ENCODE assay signal across 3 cellular contexts in the genomic region with DNA sequence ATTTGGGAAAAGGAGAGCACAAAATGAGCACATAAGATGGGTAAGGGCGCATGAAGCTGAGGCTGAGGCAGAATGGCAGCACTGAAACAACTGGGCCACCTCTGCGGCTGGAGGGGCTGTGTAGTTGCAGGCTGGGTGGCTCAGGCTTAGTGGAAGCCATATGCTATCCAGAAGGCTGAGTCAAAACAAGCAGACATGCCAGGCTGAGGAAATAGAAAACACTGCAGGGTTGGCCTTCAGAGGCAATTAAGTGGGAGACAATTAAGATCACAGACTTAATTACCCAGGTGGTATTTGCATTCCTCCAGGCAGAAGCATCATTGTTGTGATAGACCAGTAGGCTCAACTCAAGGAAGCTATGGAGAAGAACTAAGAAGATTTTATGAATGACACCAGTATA.
TF ChIP-seq lines count a peak whose summit lies in the region.

No MANE protein-coding gene starts in this region.

TF ChIP-seq in SK-N-SH, 30 proteins besides CTCF, POLR2A, EP300 and RAD21:
- TF ChIP-seq NRF1 (IDR thresholded peaks at IDR 0.05; ENCODE audit: low read depth, low read length) (no peak), FOXJ3 (CRISPR knock-in tag; IDR thresholded peaks at IDR 0.05) (no peak), YY1 (IDR thresholded peaks at IDR 0.05; ENCODE audit: low read depth) (no peak), RCOR1 (IDR thresholded peaks at IDR 0.05; ENCODE audit: low read length) (no peak), TCF12 (IDR thresholded peaks at IDR 0.05) (no peak), FOSL2 (IDR thresholded peaks at IDR 0.05; ENCODE audit: borderline replicate concordance, low read depth) (no peak)
TF ChIP-seq in SK-N-SH: peak in this region for 0.

TF ChIP-seq in SK-N-SH treated with all-trans-retinoic acid at 6 μM for 48 hours, 23 proteins besides CTCF, POLR2A, EP300 and RAD21:
- TF ChIP-seq CREB5 (CRISPR knock-in tag; IDR thresholded peaks at IDR 0.05; ENCODE audit: low read depth) (no peak), ZNF70 (CRISPR knock-in tag; IDR thresholded peaks at IDR 0.05) (no peak), ZFP30 (CRISPR knock-in tag; IDR thresholded peaks at IDR 0.05) (no peak), CSDC2 (CRISPR knock-in tag; IDR thresholded peaks at IDR 0.05) (no peak), ZNF8 (CRISPR knock-in tag; IDR thresholded peaks at IDR 0.05) (no peak), ESRRG (CRISPR knock-in tag; IDR thresholded peaks at IDR 0.05) (no peak), ISL1 (CRISPR knock-in tag; IDR thresholded peaks at IDR 0.05) (no peak), SNAI2 (CRISPR knock-in tag; IDR thresholded peaks at IDR 0.05) (no peak), TOX (CRISPR knock-in tag; IDR thresholded peaks at IDR 0.05; ENCODE audit: borderline replicate concordance) (no peak), BACH2 (CRISPR knock-in tag; IDR thresholded peaks at IDR 0.05; ENCODE audit: borderline replicate concordance) (no peak), ZFP3 (CRISPR knock-in tag; IDR thresholded peaks at IDR 0.05) (no peak)

TF ChIP-seq in K562, 482 proteins besides CTCF, POLR2A, EP300 and RAD21:
- TF ChIP-seq ZNF518B (CRISPR knock-in tag; IDR thresholded peaks at IDR 0.05) (no peak), CBX2 (IDR thresholded peaks at IDR 0.05; ENCODE audit: insufficient read depth, low read length, poor library complexity, severe bottlenecking) (no peak), MBD2 (IDR thresholded peaks at IDR 0.05; ENCODE audit: borderline replicate concordance, low read depth) (no peak), ESRRA (IDR thresholded peaks at IDR 0.05; ENCODE audit: borderline replicate concordance, low read depth) (no peak), EZH2 (IDR thresholded peaks at IDR 0.05; ENCODE audit: borderline replicate concordance, low read depth, low read length) (no peak), ZNF57 (CRISPR knock-in tag; IDR thresholded peaks at IDR 0.05) (no peak), SAP30 (IDR thresholded peaks at IDR 0.05; ENCODE audit: borderline replicate concordance, insufficient read depth, low read depth, low read length, poor library complexity, severe bottlenecking) (no peak), ZBTB12 (CRISPR knock-in tag; IDR thresholded peaks at IDR 0.05) (no peak), LEF1 (IDR thresholded peaks at IDR 0.05) (no peak), CBX1 (IDR thresholded peaks at IDR 0.05; ENCODE audit: low read depth) (no peak), ATF1 (CRISPR knock-in tag; IDR thresholded peaks at IDR 0.05) (no peak), ATF1 (tag; IDR thresholded peaks at IDR 0.05) (no peak), FIP1L1 (IDR thresholded peaks at IDR 0.05; ENCODE audit: low read depth, low read length, poor library complexity, severe bottlenecking) (no peak), MAFG (tag; conservative IDR thresholded peaks at IDR 0.05) (no peak), HDAC6 (IDR thresholded peaks at IDR 0.05; ENCODE audit: low read depth, low read length) (no peak), TRIM25 (IDR thresholded peaks at IDR 0.05; ENCODE audit: borderline replicate concordance) (no peak)
- TF ChIP-seq, protein P1, sequence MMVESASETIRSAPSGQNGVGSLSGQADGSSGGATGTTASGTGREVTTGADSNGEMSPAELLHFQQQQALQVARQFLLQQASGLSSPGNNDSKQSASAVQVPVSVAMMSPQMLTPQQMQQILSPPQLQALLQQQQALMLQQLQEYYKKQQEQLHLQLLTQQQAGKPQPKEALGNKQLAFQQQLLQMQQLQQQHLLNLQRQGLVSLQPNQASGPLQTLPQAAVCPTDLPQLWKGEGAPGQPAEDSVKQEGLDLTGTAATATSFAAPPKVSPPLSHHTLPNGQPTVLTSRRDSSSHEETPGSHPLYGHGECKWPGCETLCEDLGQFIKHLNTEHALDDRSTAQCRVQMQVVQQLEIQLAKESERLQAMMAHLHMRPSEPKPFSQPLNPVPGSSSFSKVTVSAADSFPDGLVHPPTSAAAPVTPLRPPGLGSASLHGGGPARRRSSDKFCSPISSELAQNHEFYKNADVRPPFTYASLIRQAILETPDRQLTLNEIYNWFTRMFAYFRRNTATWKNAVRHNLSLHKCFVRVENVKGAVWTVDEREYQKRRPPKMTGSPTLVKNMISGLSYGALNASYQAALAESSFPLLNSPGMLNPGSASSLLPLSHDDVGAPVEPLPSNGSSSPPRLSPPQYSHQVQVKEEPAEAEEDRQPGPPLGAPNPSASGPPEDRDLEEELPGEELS (CRISPR knock-in tag; IDR thresholded peaks at IDR 0.05; ENCODE audit: borderline replicate concordance) = no peak
- TF ChIP-seq, protein P2, sequence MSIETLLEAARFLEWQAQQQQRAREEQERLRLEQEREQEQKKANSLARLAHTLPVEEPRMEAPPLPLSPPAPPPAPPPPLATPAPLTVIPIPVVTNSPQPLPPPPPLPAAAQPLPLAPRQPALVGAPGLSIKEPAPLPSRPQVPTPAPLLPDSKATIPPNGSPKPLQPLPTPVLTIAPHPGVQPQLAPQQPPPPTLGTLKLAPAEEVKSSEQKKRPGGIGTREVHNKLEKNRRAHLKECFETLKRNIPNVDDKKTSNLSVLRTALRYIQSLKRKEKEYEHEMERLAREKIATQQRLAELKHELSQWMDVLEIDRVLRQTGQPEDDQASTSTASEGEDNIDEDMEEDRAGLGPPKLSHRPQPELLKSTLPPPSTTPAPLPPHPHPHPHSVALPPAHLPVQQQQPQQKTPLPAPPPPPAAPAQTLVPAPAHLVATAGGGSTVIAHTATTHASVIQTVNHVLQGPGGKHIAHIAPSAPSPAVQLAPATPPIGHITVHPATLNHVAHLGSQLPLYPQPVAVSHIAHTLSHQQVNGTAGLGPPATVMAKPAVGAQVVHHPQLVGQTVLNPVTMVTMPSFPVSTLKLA (conservative IDR thresholded peaks at IDR 0.05) = no peak
- TF ChIP-seq, protein P3, sequence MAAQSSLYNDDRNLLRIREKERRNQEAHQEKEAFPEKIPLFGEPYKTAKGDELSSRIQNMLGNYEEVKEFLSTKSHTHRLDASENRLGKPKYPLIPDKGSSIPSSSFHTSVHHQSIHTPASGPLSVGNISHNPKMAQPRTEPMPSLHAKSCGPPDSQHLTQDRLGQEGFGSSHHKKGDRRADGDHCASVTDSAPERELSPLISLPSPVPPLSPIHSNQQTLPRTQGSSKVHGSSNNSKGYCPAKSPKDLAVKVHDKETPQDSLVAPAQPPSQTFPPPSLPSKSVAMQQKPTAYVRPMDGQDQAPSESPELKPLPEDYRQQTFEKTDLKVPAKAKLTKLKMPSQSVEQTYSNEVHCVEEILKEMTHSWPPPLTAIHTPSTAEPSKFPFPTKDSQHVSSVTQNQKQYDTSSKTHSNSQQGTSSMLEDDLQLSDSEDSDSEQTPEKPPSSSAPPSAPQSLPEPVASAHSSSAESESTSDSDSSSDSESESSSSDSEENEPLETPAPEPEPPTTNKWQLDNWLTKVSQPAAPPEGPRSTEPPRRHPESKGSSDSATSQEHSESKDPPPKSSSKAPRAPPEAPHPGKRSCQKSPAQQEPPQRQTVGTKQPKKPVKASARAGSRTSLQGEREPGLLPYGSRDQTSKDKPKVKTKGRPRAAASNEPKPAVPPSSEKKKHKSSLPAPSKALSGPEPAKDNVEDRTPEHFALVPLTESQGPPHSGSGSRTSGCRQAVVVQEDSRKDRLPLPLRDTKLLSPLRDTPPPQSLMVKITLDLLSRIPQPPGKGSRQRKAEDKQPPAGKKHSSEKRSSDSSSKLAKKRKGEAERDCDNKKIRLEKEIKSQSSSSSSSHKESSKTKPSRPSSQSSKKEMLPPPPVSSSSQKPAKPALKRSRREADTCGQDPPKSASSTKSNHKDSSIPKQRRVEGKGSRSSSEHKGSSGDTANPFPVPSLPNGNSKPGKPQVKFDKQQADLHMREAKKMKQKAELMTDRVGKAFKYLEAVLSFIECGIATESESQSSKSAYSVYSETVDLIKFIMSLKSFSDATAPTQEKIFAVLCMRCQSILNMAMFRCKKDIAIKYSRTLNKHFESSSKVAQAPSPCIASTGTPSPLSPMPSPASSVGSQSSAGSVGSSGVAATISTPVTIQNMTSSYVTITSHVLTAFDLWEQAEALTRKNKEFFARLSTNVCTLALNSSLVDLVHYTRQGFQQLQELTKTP (IDR thresholded peaks at IDR 0.05; ENCODE audit: low read depth in 1 of 2, partially characterized antibody in 2 of 2) = no peak
